In genomic region chr12:95439578-95440230, GRCh38 we compare ENCODE assay signal across 22 cellular contexts.
"Had no signal": no experiment of that assay in that cellular context is flagged by ENCODE, and none has a peak within 500 bp of the region (broad histone marks: within the 10 kb centered on the region; RNA-seq: fewer than 3 reads in every experiment).

No MANE protein-coding gene starts in this region.

- H3K27ac ChIP-seq: colonic mucosa, prostate gland, skin epidermis, tibial nerve had no signal

- ATAC-seq: esophagus mucosa, left ventricle myocardium superior, right cardiac atrium had no signal

- H3K4me3 ChIP-seq: colonic mucosa, prostate gland, skin epidermis, tibial nerve had no signal

- H3K9me3 ChIP-seq: colonic mucosa, prostate gland, tibial nerve had no signal

- H3K27me3 ChIP-seq: colonic mucosa, tibial nerve had no signal

- DNase-seq: activated CD4-positive, alpha-beta T cell treated with anti-CD3 and anti-CD28 coated beads for 1 hour; activated CD4-positive, alpha-beta T cell treated with anti-CD3 and anti-CD28 coated beads, Interleukin-2, amount 50 U/mL, for 4 hours; activated naive CD4-positive, alpha-beta T cell; activated naive CD8-positive, alpha-beta T cell treated with anti-CD3 and anti-CD28 coated beads, Interleukin-2, amount 10 ng/mL, durations not matched to agents 7 days and 5 days; activated T-cell treated with anti-CD3 and anti-CD28 coated beads for 4 hours; central memory CD4-positive, alpha-beta T cell; colonic mucosa; glutamatergic neuron; kidney glomerular epithelial cell; left ventricle myocardium superior; nephron progenitor cell; occipital lobe; right cardiac atrium; stimulated activated CD4-positive, alpha-beta T cell treated with anti-CD3 and anti-CD28 coated beads, Interleukin-15, amount 100 ng/mL, for 24 hours; stimulated activated CD4-positive, alpha-beta T cell treated with anti-CD3 and anti-CD28 coated beads, Interleukin-4, amount 100 ng/mL, for 1 hour; stimulated activated naive CD4-positive, alpha-beta T cell treated with Interleukin-2 at 50 U/mL for 16 hours; substantia nigra; T-helper 2 cell had no signal

- H3K36me3 ChIP-seq: colonic mucosa, prostate gland, tibial nerve had no signal

- H3K4me1 ChIP-seq: colonic mucosa, prostate gland, tibial nerve had no signal
